1 cellular context compared by ENCODE assay signal in the genomic region with DNA sequence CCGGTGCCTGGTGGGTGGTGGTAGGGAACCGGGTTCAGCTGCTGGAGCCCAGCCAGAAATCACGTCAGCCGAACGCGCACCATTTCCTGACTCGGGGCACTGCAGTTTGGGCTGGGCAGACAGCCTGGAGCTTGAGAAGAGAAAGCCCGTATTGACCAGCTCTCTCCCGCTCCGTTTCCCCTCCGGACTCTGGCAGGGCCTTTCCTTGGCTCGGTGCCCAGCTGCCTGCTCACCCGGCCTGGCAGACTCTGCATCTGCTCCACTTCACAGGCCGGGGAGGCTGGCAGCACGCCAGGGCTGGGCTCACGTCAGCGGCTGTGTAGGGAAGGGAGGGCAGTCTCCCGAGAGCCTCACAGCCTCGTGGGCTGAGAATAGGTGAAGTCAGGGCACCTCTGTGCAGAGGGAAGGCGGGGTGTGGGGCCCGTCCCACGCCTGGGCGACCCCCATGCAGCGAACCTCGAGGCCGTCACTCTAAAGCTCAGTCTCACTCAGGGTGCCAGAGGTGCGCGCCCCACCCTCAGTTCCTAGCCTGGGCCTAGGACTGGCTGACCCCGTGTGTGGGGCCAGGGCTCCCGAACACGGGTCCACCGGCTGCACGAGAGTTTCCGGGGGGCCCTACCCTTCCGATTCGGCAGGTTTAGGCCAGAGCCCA.
TF ChIP-seq lines count a peak whose summit lies in the region.

No MANE protein-coding gene starts in this region.

TF ChIP-seq in GM12878, 131 proteins besides CTCF, POLR2A, EP300 and RAD21 (continued from another document):
- TF ChIP-seq, protein P1, sequence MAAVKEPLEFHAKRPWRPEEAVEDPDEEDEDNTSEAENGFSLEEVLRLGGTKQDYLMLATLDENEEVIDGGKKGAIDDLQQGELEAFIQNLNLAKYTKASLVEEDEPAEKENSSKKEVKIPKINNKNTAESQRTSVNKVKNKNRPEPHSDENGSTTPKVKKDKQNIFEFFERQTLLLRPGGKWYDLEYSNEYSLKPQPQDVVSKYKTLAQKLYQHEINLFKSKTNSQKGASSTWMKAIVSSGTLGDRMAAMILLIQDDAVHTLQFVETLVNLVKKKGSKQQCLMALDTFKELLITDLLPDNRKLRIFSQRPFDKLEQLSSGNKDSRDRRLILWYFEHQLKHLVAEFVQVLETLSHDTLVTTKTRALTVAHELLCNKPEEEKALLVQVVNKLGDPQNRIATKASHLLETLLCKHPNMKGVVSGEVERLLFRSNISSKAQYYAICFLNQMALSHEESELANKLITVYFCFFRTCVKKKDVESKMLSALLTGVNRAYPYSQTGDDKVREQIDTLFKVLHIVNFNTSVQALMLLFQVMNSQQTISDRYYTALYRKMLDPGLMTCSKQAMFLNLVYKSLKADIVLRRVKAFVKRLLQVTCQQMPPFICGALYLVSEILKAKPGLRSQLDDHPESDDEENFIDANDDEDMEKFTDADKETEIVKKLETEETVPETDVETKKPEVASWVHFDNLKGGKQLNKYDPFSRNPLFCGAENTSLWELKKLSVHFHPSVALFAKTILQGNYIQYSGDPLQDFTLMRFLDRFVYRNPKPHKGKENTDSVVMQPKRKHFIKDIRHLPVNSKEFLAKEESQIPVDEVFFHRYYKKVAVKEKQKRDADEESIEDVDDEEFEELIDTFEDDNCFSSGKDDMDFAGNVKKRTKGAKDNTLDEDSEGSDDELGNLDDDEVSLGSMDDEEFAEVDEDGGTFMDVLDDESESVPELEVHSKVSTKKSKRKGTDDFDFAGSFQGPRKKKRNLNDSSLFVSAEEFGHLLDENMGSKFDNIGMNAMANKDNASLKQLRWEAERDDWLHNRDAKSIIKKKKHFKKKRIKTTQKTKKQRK (IDR thresholded peaks at IDR 0.05; ENCODE audit: low read depth, low read length): no peak
